In genomic region chr6:89297695-89298351, GRCh38 we compare ENCODE assay signal across 8 cellular contexts. TPM values are rescaled to one million over a fixed set of nuclear protein-coding genes. Genes with fewer than 3 reads are reported as not detected.
DNase-seq lines count a peak whose midpoint lies in the region; ATAC-seq and TF ChIP-seq lines count a peak whose summit lies in the region.

No MANE protein-coding gene starts in this region.

- H3F3A ChIP-seq in GM23338 (replicated peaks; ENCODE audit: low read depth), result no peaks in the 10 kb centered on the region

- H3K4me3 ChIP-seq in GM23338, result no peak overlapping the region
- no peak overlapping the region for H3K4me3 ChIP-seq in KMS-11 (IDR thresholded peaks at IDR 0.05; ENCODE audit: insufficient read depth, low read depth, low read length)

- H3K4me1 Mint-ChIP-seq in GM23338, result peaks cover 13% of the 10 kb centered on the region; the same call in 2 of the 3 replicates
- peaks cover 0 to 15% of the 10 kb centered on the region in 2 donors for H3K4me1 Mint-ChIP-seq in natural killer cell

- H3K36me3 Mint-ChIP-seq in GM23338 (ENCODE audit: low read depth), result no peaks in the 10 kb centered on the region
- H3K36me3 Mint-ChIP-seq in natural killer cell, result no peaks in the 10 kb centered on the region

- H3K36me3 ChIP-seq in GM23338 (ENCODE audit: insufficient read depth) (no peaks in the 10 kb centered on the region), KMS-11 (ENCODE audit: insufficient read depth) (no peaks in the 10 kb centered on the region)

- no peak for TF ChIP-seq CTCF in GM23338 (conservative IDR thresholded peaks at IDR 0.05; ENCODE audit: low read depth in 2 of 2)
- no peak for TF ChIP-seq CTCF in KMS-11 (conservative IDR thresholded peaks at IDR 0.05; ENCODE audit: low read depth, low read length)
- TF ChIP-seq CTCF in natural killer cell (IDR thresholded peaks at IDR 0.05), result no peak

- no peaks in the 10 kb centered on the region for H3K79me2 ChIP-seq in GM23338 (replicated peaks; ENCODE audit: insufficient read depth)
- no peaks in the 10 kb centered on the region for H3K79me2 ChIP-seq in KMS-11 (ENCODE audit: insufficient read depth, low read depth)

- peak overlapping the region; percentile 68 for H3K9ac ChIP-seq in KMS-11

- no peaks in the 10 kb centered on the region for H3K27me3 ChIP-seq in GM23338 (ENCODE audit: insufficient read depth)
- no peaks in the 10 kb centered on the region for H3K27me3 ChIP-seq in KMS-11 (ENCODE audit: insufficient read depth, low read depth)

- H3K4me1 ChIP-seq in GM23338 (ENCODE audit: insufficient read depth) (peaks cover 6% of the 10 kb centered on the region; the same call in 1 of the 2 replicates), KMS-11 (ENCODE audit: low read depth, poor library complexity, severe bottlenecking) (peaks cover 45% of the 10 kb centered on the region)

- peaks cover 13% of the 10 kb centered on the region for H3K27me3 Mint-ChIP-seq in GM23338 (ENCODE audit: insufficient read depth, low read depth, poor library complexity)
- H3K27me3 Mint-ChIP-seq in natural killer cell (ENCODE audit: low read depth in 2 of 2), result no peaks in the 10 kb centered on the region

- intact Hi-C loops in natural killer cell (cut with micrococcal nuclease), result no loop called here

- H3K27ac Mint-ChIP-seq in GM23338 (no peak overlapping the region), natural killer cell (peak overlapping the region in 1 of 2 donors; percentile 36)

- H3K27ac ChIP-seq in GM23338 (ENCODE audit: low read depth) (no peak overlapping the region), KMS-11 (peak overlapping the region; percentile 97)

- H4K20me1 ChIP-seq in GM23338 (replicated peaks; ENCODE audit: insufficient read depth), result no peaks in the 10 kb centered on the region
- H4K20me1 ChIP-seq in KMS-11 (ENCODE audit: insufficient read depth), result no peaks in the 10 kb centered on the region

- H3K4me2 ChIP-seq in GM23338 (no peak overlapping the region), KMS-11 (peak overlapping the region; percentile 95)

- H3K4me3 Mint-ChIP-seq in GM23338 (no peak overlapping the region), natural killer cell (no peak overlapping the region)

- peak; percentile 78 for DNase-seq in GM03348 (ENCODE audit: low spot score)
- no peak for DNase-seq in GM23338 (ENCODE audit: low spot score)
- peak; percentile 53 for DNase-seq in UCSD-AML1 (lab: John Stamatoyannopoulos, UW; ENCODE audit: unreplicated experiment)
- DNase-seq in central memory CD4-positive, alpha-beta T cell, result peak; percentile 76
- no peak for DNase-seq in natural killer cell
- DNase-seq in superior temporal gyrus (ENCODE audit: extremely low spot score), result peak; percentile 18
- DNase-seq in NCI-H1436 (lab: John Stamatoyannopoulos, UW), result no peak

- H3K9me2 ChIP-seq in GM23338 (ENCODE audit: insufficient read depth), result no peaks in the 10 kb centered on the region; the same call in 1 of the 2 replicates

- H2AFZ ChIP-seq in GM23338 (0 out of 2 replicates have a peak overlapping the region, but pooled peaks have one; percentile 23), KMS-11 (ENCODE audit: low read depth) (no peak overlapping the region; the same call in 1 of the 2 replicates)

- no peaks in the 10 kb centered on the region for H3K9me3 Mint-ChIP-seq in GM23338
- no peaks in the 10 kb centered on the region for H3K9me3 Mint-ChIP-seq in natural killer cell

- ATAC-seq in GM23338, result no peak
- peak in 2 of 3 donors; percentile 39 to 80 for ATAC-seq in natural killer cell

TF ChIP-seq in GM23338, 12 proteins besides CTCF, POLR2A, EP300 and RAD21:
- no peak for TF ChIP-seq ZNF331 (CRISPR knock-in tag; IDR thresholded peaks at IDR 0.05; ENCODE audit: low read depth)
- TF ChIP-seq STAT1 (IDR thresholded peaks at IDR 0.05; ENCODE audit: unreplicated experiment), result no peak

RNA-seq across cellular contexts. Expression of gene GABRR2, which starts 17.3 kb away (rescaled TPM):
- total RNA-seq in GM23338 (2014; rRNA removed; shearing (Covaris generic)), result 0.39 TPM in 1 of 2 replicates, not detected in the other
- not detected in 2 replicates for polyA plus RNA-seq in GM23338 (2016; fragmentation: Nextera tagmentation; extraction: Ambion mirVana)
- total RNA-seq in natural killer cell, result 1 to 10 TPM in 2 of 3 donors, under 1 TPM in 1; 0.57 to 2.2 (median 1.0) TPM

RNA-seq across cellular contexts. Expression of gene UBE2J1, which starts 54.7 kb away (rescaled TPM):
- total RNA-seq in GM23338 (2014; rRNA removed; shearing (Covaris generic)), result 10.3 and 13.1 TPM in 2 replicates
- 6.4 and 7.5 TPM in 2 replicates for polyA plus RNA-seq in GM23338 (2016; fragmentation: Nextera tagmentation; extraction: Ambion mirVana)
- 10 to 100 TPM; 34.1 to 58.1 (median 45.9) TPM for total RNA-seq in natural killer cell

Comparison
In these comparisons a context has a peak if more than half of its experiments do, and no peak if none do; other contexts are left out.
1. DNase-seq: peak in GM03348 (single experiment), UCSD-AML1 (single experiment), central memory CD4-positive, alpha-beta T cell (single experiment) and superior temporal gyrus (single experiment); none in GM23338 (single experiment), natural killer cell (single experiment) and NCI-H1436 (single experiment).